Comparison of ENCODE assay signal across 8 cellular contexts in genomic region chr14:77760381-77761204, GRCh38. TPM values are rescaled to one million over a fixed set of nuclear protein-coding genes. Genes with fewer than 3 reads are reported as not detected.
DNase-seq lines count a peak whose midpoint lies in the region; ATAC-seq, FAIRE-seq and TF ChIP-seq lines count a peak whose summit lies in the region.

Gene SNW1, minus strand, starts transcription at chr14:77761156. Its CDS starts 29 bp downstream, at chr14:77761127.

- peak within 1 kb of the TSS; percentile 97 to 98 for H3K27ac Mint-ChIP-seq in natural killer cell treated with Interleukin-12 subunit alpha and Interleukin-12 subunit beta and Interleukin-15 and Interleukin-18, amount 100 ng/mL, for 72 hours

- no peaks in the 10 kb centered on the region for H3K9me3 Mint-ChIP-seq in natural killer cell treated with Interleukin-12 subunit alpha and Interleukin-12 subunit beta and Interleukin-15 and Interleukin-18, amount 100 ng/mL, for 72 hours

- peak; percentile 92 for ATAC-seq in GM21367 (IDR thresholded peaks at IDR 0.05; ENCODE audit: unreplicated experiment)
- ATAC-seq in natural killer cell treated with Interleukin-12 subunit alpha and Interleukin-12 subunit beta and Interleukin-15 and Interleukin-18, amount 100 ng/mL, for 72 hours = peak; percentile 95 to 97
- ATAC-seq in stimulated activated naive CD8-positive, alpha-beta T cell treated with anti-CD3 and anti-CD28 coated beads, Interleukin-15, Interleukin-2, amounts not matched to agents 100 U/mL and 50 U/mL, for 24 hours = peak; percentile 94

- H3K4me3 ChIP-seq in fibroblast of the aortic adventitia (ENCODE audit: low read depth, low read length) = peak within 1 kb of the TSS; percentile 91

- no peak for FAIRE-seq in D721Med (lab: Jason Lieb, UNC)
- FAIRE-seq in HTR-8/SVneo (lab: Jason Lieb, UNC) = no peak

- H3K27me3 Mint-ChIP-seq in natural killer cell treated with Interleukin-12 subunit alpha and Interleukin-12 subunit beta and Interleukin-15 and Interleukin-18, amount 100 ng/mL, for 72 hours = no peaks in the 10 kb centered on the region

- peaks cover 18% of the 10 kb centered on the region for H3K36me3 Mint-ChIP-seq in natural killer cell treated with Interleukin-12 subunit alpha and Interleukin-12 subunit beta and Interleukin-15 and Interleukin-18, amount 100 ng/mL, for 72 hours

- DNase-seq in D721Med (ENCODE audit: insufficient read length, low spot score) (peak; percentile 81), HTR-8/SVneo (ENCODE audit: insufficient read length, low spot score) (peak; percentile 95), RKO (ENCODE audit: low spot score) (peak; percentile 71), fibroblast of the aortic adventitia (ENCODE audit: low read depth) (peak; percentile 55)
- DNase-seq in activated T-helper 9 cell treated with anti-CD3 and anti-CD28 coated beads, Interleukin-2, amount 50 U/mL, for 16 hours (ENCODE audit: low read depth) = peak; percentile 86
- DNase-seq in natural killer cell treated with Interleukin-12 subunit alpha and Interleukin-12 subunit beta and Interleukin-15 and Interleukin-18, amount 100 ng/mL, for 72 hours (ENCODE audit: low spot score) = peak; percentile 94
- DNase-seq in stimulated activated naive CD8-positive, alpha-beta T cell treated with anti-CD3 and anti-CD28 coated beads, Interleukin-15, Interleukin-2, amounts not matched to agents 100 U/mL and 50 U/mL, for 24 hours = peak; percentile 91

- H3K4me3 Mint-ChIP-seq in natural killer cell treated with Interleukin-12 subunit alpha and Interleukin-12 subunit beta and Interleukin-15 and Interleukin-18, amount 100 ng/mL, for 72 hours = peak within 1 kb of the TSS; percentile 97

- TF ChIP-seq CTCF in D721Med (IDR thresholded peaks at IDR 0.05; ENCODE audit: insufficient read depth, missing control alignments) (no peak), fibroblast of the aortic adventitia (IDR thresholded peaks at IDR 0.05; ENCODE audit: insufficient read depth, low read length) (no peak)

- H3K4me1 Mint-ChIP-seq in natural killer cell treated with Interleukin-12 subunit alpha and Interleukin-12 subunit beta and Interleukin-15 and Interleukin-18, amount 100 ng/mL, for 72 hours (ENCODE audit: low read depth in 2 of 2) = peaks cover 27% of the 10 kb centered on the region in 2 donors

RNA-seq across cellular contexts. Expression of gene SNW1, which starts in this region (rescaled TPM):
- total RNA-seq in fibroblast of the aortic adventitia (ENCODE audit: low replicate concordance) = 55.7 and 99.1 TPM in 2 replicates
- total RNA-seq in natural killer cell treated with Interleukin-12 subunit alpha and Interleukin-12 subunit beta and Interleukin-15 and Interleukin-18, amount 100 ng/mL, for 72 hours = 100 to 1,000 TPM in 1 of 2 donors, 10 to 100 TPM in 1; 82.4 to 109 TPM

Comparison
In these comparisons a context has a peak if more than half of its experiments do, and no peak if none do; other contexts are left out.
1. Peak in every context shown above with its lines: DNase-seq, ATAC-seq and H3K4me3 ChIP-seq.